ENCODE assay signal across 8 cellular contexts in genomic region chr4:74794341-74794801, GRCh38. TPM values are rescaled to one million over a fixed set of nuclear protein-coding genes. Genes with fewer than 3 reads are reported as not detected.
DNase-seq lines count a peak whose midpoint lies in the region; ATAC-seq, FAIRE-seq and TF ChIP-seq lines count a peak whose summit lies in the region.

BTC (minus strand) TSS chr4:74794523; CDS start chr4:74794325, 198 bp downstream.

- no peak for FAIRE-seq in D721Med (lab: Jason Lieb, UNC)

- ATAC-seq in T-cell (replicated peaks in 1 of 4), result no peak

- intact Hi-C loops in activated CD4-positive, alpha-beta T cell treated with anti-CD3 and anti-CD28 coated beads, Interleukin-2, amount 10 ng/mL, durations not matched to agents 24 days and 14 days (cut with micrococcal nuclease), result no loop called here

- CTCF ChIA-PET in T-cell (lab: Charles Lee), result interaction anchor here in 1 of 2 donors (0.7 kb wide), 1 partner anchor 17 kb away, joined by 4 read pairs; no protein-coding TSS in a partner anchor

- peak; percentile 33 for TF ChIP-seq CTCF in D721Med (IDR thresholded peaks at IDR 0.05; ENCODE audit: insufficient read depth, missing control alignments)
- peak; percentile 33 for TF ChIP-seq CTCF in osteocyte (IDR thresholded peaks at IDR 0.05)

- POLR2A ChIA-PET in T-cell (lab: Charles Lee), result no interaction called here

- H3K9me3 Mint-ChIP-seq in T-cell, result peaks cover 0 to 7% (median 0%) of the 10 kb centered on the region in 3 donors
- no peaks in the 10 kb centered on the region for H3K9me3 Mint-ChIP-seq in osteocyte (ENCODE audit: unreplicated experiment)
- H3K9me3 Mint-ChIP-seq in activated CD4-positive, alpha-beta T cell treated with anti-CD3 and anti-CD28 coated beads, Interleukin-2, amount 10 ng/mL, durations not matched to agents 24 days and 14 days, result no peaks in the 10 kb centered on the region

- H3K4me3 Mint-ChIP-seq in T-cell (peak within 1 kb of the TSS in 2 of 3 donors; percentile 21 to 45), osteocyte (ENCODE audit: unreplicated experiment) (peak within 1 kb of the TSS; percentile 89)
- H3K4me3 Mint-ChIP-seq in activated CD4-positive, alpha-beta T cell treated with anti-CD3 and anti-CD28 coated beads, Interleukin-2, amount 10 ng/mL, durations not matched to agents 24 days and 14 days, result no peak within 1 kb of the TSS

- H3K4me1 Mint-ChIP-seq in T-cell (peaks cover 0 to 2% (median 2%) of the 10 kb centered on the region in 3 donors), osteocyte (ENCODE audit: unreplicated experiment) (peaks cover 10% of the 10 kb centered on the region)
- no peaks in the 10 kb centered on the region for H3K4me1 Mint-ChIP-seq in activated CD4-positive, alpha-beta T cell treated with anti-CD3 and anti-CD28 coated beads, Interleukin-2, amount 10 ng/mL, durations not matched to agents 24 days and 14 days

- DNase-seq in D721Med (ENCODE audit: insufficient read length, low spot score) (no peak), HT-29 (ENCODE audit: low spot score) (peak; percentile 80), T-cell (no peak), germinal center (ENCODE audit: low spot score) (peak; percentile 24), osteocyte (ENCODE audit: extremely low spot score, unreplicated experiment) (peak; percentile 84), T1000 (lab: John Stamatoyannopoulos, UW) (no peak)
- DNase-seq in stimulated activated CD4-positive, alpha-beta T cell treated with anti-CD3 and anti-CD28 coated beads, Interleukin-2, amount 100 ng/mL, for 48 hours, result no peak
- no peak for DNase-seq in activated CD4-positive, alpha-beta T cell treated with anti-CD3 and anti-CD28 coated beads, Interleukin-2, amount 10 ng/mL, durations not matched to agents 24 days and 14 days

- H3K27ac Mint-ChIP-seq in T-cell (no peak within 1 kb of the TSS), osteocyte (ENCODE audit: unreplicated experiment) (peak within 1 kb of the TSS; percentile 68)
- no peak within 1 kb of the TSS for H3K27ac Mint-ChIP-seq in activated CD4-positive, alpha-beta T cell treated with anti-CD3 and anti-CD28 coated beads, Interleukin-2, amount 10 ng/mL, durations not matched to agents 24 days and 14 days

- no peaks in the 10 kb centered on the region for H3K36me3 Mint-ChIP-seq in T-cell
- no peaks in the 10 kb centered on the region for H3K36me3 Mint-ChIP-seq in osteocyte (ENCODE audit: unreplicated experiment)
- H3K36me3 Mint-ChIP-seq in activated CD4-positive, alpha-beta T cell treated with anti-CD3 and anti-CD28 coated beads, Interleukin-2, amount 10 ng/mL, durations not matched to agents 24 days and 14 days (ENCODE audit: low read depth), result no peaks in the 10 kb centered on the region

- H3K27me3 Mint-ChIP-seq in T-cell (peaks cover 47 to 60% of the 10 kb centered on the region in 2 donors), osteocyte (ENCODE audit: unreplicated experiment) (peaks cover 71% of the 10 kb centered on the region)
- H3K27me3 Mint-ChIP-seq in activated CD4-positive, alpha-beta T cell treated with anti-CD3 and anti-CD28 coated beads, Interleukin-2, amount 10 ng/mL, durations not matched to agents 24 days and 14 days, result peaks cover 42% of the 10 kb centered on the region

RNA-seq across cellular contexts. Expression of gene BTC, which starts in this region (rescaled TPM):
- 1.4 and 1.9 TPM in 2 replicates for total RNA-seq in HT-29 (2014; rRNA removed; shearing (Covaris generic))
- total RNA-seq in T-cell (not detected), osteocyte (0.21 and 0.27 TPM in 2 replicates)
- total RNA-seq in activated CD4-positive, alpha-beta T cell treated with anti-CD3 and anti-CD28 coated beads, Interleukin-2, amount 10 ng/mL, durations not matched to agents 24 days and 14 days, result not detected in 2 replicates

Comparison
In these comparisons a context has a peak if more than half of its experiments do, and no peak if none do; other contexts are left out.
1. Peak in DNase-seq in osteocyte; RNA of the gene not detected or under 1 TPM.
2. DNase-seq: peak in HT-29 (single experiment) and germinal center (single experiment); none in D721Med (single experiment), T-cell (0 of 34), stimulated activated CD4-positive, alpha-beta T cell treated with anti-CD3 and anti-CD28 coated beads, Interleukin-2, amount 100 ng/mL, for 48 hours (0 of 2), T1000 (single experiment) and activated CD4-positive, alpha-beta T cell treated with anti-CD3 and anti-CD28 coated beads, Interleukin-2, amount 10 ng/mL, durations not matched to agents 24 days and 14 days (single experiment).